In genomic region chr5:96967400-96967799, GRCh38 we compare ENCODE assay signal across 17 cellular contexts. TPM values are rescaled to one million over a fixed set of nuclear protein-coding genes. Genes with fewer than 3 reads are reported as not detected.
A peak's percentile ranks its signal among the peaks of the same experiment; 100 is the strongest.
DNase-seq lines count a peak whose midpoint lies in the region; ATAC-seq, FAIRE-seq and TF ChIP-seq lines count a peak whose summit lies in the region.
"Had no signal": no experiment of that assay in that cellular context is flagged by ENCODE, and none has a peak within 500 bp of the region (broad histone marks: within the 10 kb centered on the region; RNA-seq: fewer than 3 reads in every experiment).

No MANE protein-coding gene starts in this region.

- peaks cover 84% of the 10 kb centered on the region for H3K4me1 Mint-ChIP-seq in activated T-cell treated with anti-CD3 and anti-CD28 coated beads, Interleukin-2, amount 50 U/mL, for 72 hours (ENCODE audit: low read depth)

- H3F3A ChIP-seq in smooth muscle cell (ENCODE audit: low read depth), result peaks cover 26% of the 10 kb centered on the region

- in situ Hi-C loops in G401 (cut with HindIII; ENCODE audit: low sequenced_read_pairs), result no loop called here

- H3K27ac Mint-ChIP-seq in activated T-cell treated with anti-CD3 and anti-CD28 coated beads, Interleukin-2, amount 50 U/mL, for 72 hours, result no peak overlapping the region

- dilution Hi-C loops in endothelial cell of umbilical vein (cut with MboI; ENCODE audit: extremely low pct_ligation_motif_present, low sequenced_read_pairs), result no loop called here

- DNase-seq in activated T-cell treated with anti-CD3 and anti-CD28 coated beads, Interleukin-2, amount 50 U/mL, for 72 hours, result no peak
- no peak for DNase-seq in activated T-cell treated with anti-CD3 and anti-CD28 coated beads, Interleukin-2, amount 50 U/mL, for 1 hour
- DNase-seq in OCI-LY7 (ENCODE audit: low spot score), result no peak
- peak; percentile 29 for DNase-seq in endothelial cell of umbilical vein (ENCODE audit: low read depth, low spot score)
- no peak for DNase-seq in smooth muscle cell (lab: John Stamatoyannopoulos, UW; ENCODE audit: unreplicated experiment)
- DNase-seq in upper lobe of right lung, result no peak
- no peak for DNase-seq in NCI-H1105 (lab: John Stamatoyannopoulos, UW)
- no peak for DNase-seq in G401 (ENCODE audit: low spot score)
- DNase-seq: CD4-positive, CD25-positive, alpha-beta regulatory T cell; DND-41; small intestine; T-helper 1 cell; WERI-Rb-1 had no signal

- POLR2A ChIA-PET in OCI-LY7 (lab: Charles Lee), result interaction anchor here (1.2 to 1.9 kb wide), 5 partner anchors 10 to 71 kb away, joined by 3 to 7 read pairs (median 5); no protein-coding TSS in a partner anchor
- POLR2A ChIA-PET in endothelial cell of umbilical vein (lab: Charles Lee), result no interaction called here

- H3K27me3 ChIP-seq in endothelial cell of umbilical vein (ENCODE audit: control insufficient read depth in 2 of 2, insufficient read depth in 2 of 2, low read length in 2 of 2) (no peaks in the 10 kb centered on the region), smooth muscle cell (ENCODE audit: low read depth) (no peaks in the 10 kb centered on the region), upper lobe of right lung (no peaks in the 10 kb centered on the region)
- H3K27me3 ChIP-seq: esophagus muscularis mucosa had no signal

- H3K9ac ChIP-seq in endothelial cell of umbilical vein (replicated peaks; ENCODE audit: extremely low read depth, insufficient read depth, low read length), result peak overlapping the region; percentile 1
- H3K9ac ChIP-seq in smooth muscle cell (ENCODE audit: low read depth), result no peak overlapping the region
- H3K9ac ChIP-seq: GM23248 had no signal

- H3K27ac ChIP-seq in OCI-LY7 (ENCODE audit: low read depth, low read length, poor library complexity, severe bottlenecking) (no peak overlapping the region), endothelial cell of umbilical vein (ENCODE audit: insufficient read depth, low read depth, low read length) (peak overlapping the region; percentile 66), smooth muscle cell (ENCODE audit: low read depth) (peak overlapping the region; percentile 82), upper lobe of right lung (no peak overlapping the region)
- H3K27ac ChIP-seq: GM23248, WERI-Rb-1 had no signal

- FAIRE-seq in endothelial cell of umbilical vein (lab: Jason Lieb, UNC), result no peak
- FAIRE-seq: small intestine had no signal

- H3K79me2 ChIP-seq in OCI-LY7 (ENCODE audit: insufficient read depth, low read depth, low read length) (peaks cover 100% of the 10 kb centered on the region), endothelial cell of umbilical vein (ENCODE audit: control insufficient read depth, insufficient read depth, low read length) (peaks cover 38% of the 10 kb centered on the region), smooth muscle cell (ENCODE audit: low read depth) (peaks cover 66% of the 10 kb centered on the region)

- no peak for TF ChIP-seq POLR2A in endothelial cell of umbilical vein (IDR thresholded peaks at IDR 0.05; ENCODE audit: low read depth, low read length)

- peak overlapping the region; percentile 54 for H3K4me2 ChIP-seq in OCI-LY7 (ENCODE audit: low read length)
- H3K4me2 ChIP-seq in endothelial cell of umbilical vein (ENCODE audit: insufficient read depth, low read length), result peak overlapping the region; percentile 32
- H3K4me2 ChIP-seq in smooth muscle cell, result peak overlapping the region; percentile 71

- H3K4me3 ChIP-seq in OCI-LY7 (ENCODE audit: low read depth, low read length, poor library complexity, severe bottlenecking) (no peak overlapping the region), endothelial cell of umbilical vein (replicated peaks in 1 of 3; ENCODE audit: insufficient read depth in 1 of 3, low read depth in 1 of 3, low read length in 3 of 3) (no peak overlapping the region), smooth muscle cell (no peak overlapping the region), upper lobe of right lung (no peak overlapping the region)
- H3K4me3 ChIP-seq: esophagus muscularis mucosa, GM23248 had no signal

- H3K36me3 ChIP-seq in OCI-LY7 (ENCODE audit: insufficient read depth, low read length) (peaks cover 44% of the 10 kb centered on the region), endothelial cell of umbilical vein (ENCODE audit: control insufficient read depth in 2 of 2, extremely low read depth in 1 of 2, insufficient read depth in 2 of 2, low read length in 2 of 2) (no peaks in the 10 kb centered on the region), smooth muscle cell (ENCODE audit: low read depth) (no peaks in the 10 kb centered on the region), upper lobe of right lung (no peaks in the 10 kb centered on the region)
- H3K36me3 ChIP-seq: esophagus muscularis mucosa, thoracic aorta, WERI-Rb-1 had no signal

- peaks cover 81% of the 10 kb centered on the region for H3K4me1 ChIP-seq in OCI-LY7 (ENCODE audit: insufficient read depth, low read length, poor library complexity, severe bottlenecking)
- peaks cover 32% of the 10 kb centered on the region for H3K4me1 ChIP-seq in endothelial cell of umbilical vein (ENCODE audit: control insufficient read depth, extremely low read depth, insufficient read depth, low read length)
- peaks cover 20% of the 10 kb centered on the region for H3K4me1 ChIP-seq in smooth muscle cell (ENCODE audit: low read depth)
- peaks cover 39% of the 10 kb centered on the region for H3K4me1 ChIP-seq in upper lobe of right lung

- H2AFZ ChIP-seq in OCI-LY7 (ENCODE audit: low read length), result no peak overlapping the region
- H2AFZ ChIP-seq in endothelial cell of umbilical vein (ENCODE audit: low read depth, low read length), result no peak overlapping the region
- no peak overlapping the region for H2AFZ ChIP-seq in smooth muscle cell (ENCODE audit: low read depth)
- H2AFZ ChIP-seq: GM23248 had no signal

- ATAC-seq in activated T-cell treated with anti-CD3 and anti-CD28 coated beads, Interleukin-2, amount 50 U/mL, for 72 hours (replicated peaks in 1 of 2), result peak; percentile 31 to 52
- ATAC-seq in upper lobe of right lung, result no peak

- H3K36me3 Mint-ChIP-seq in activated T-cell treated with anti-CD3 and anti-CD28 coated beads, Interleukin-2, amount 50 U/mL, for 72 hours (ENCODE audit: insufficient read depth in 2 of 2), result peaks cover 0 to 4% of the 10 kb centered on the region in 2 donors

- CTCF ChIA-PET in OCI-LY7 (lab: Charles Lee; ENCODE audit: unreplicated experiment), result no interaction called here
- CTCF ChIA-PET in endothelial cell of umbilical vein (lab: Charles Lee), result interaction anchor here (1.9 kb wide), 1 partner anchor 99 kb away, joined by 5 read pairs; no protein-coding TSS in a partner anchor

- no peak overlapping the region for H3K4me3 Mint-ChIP-seq in activated T-cell treated with anti-CD3 and anti-CD28 coated beads, Interleukin-2, amount 50 U/mL, for 72 hours
- H3K4me3 Mint-ChIP-seq: nephron had no signal

- 91% methylated on average over 1 of the region's 1 CpG for WGBS in smooth muscle cell (ENCODE audit: low lambda C conversion rate)

- no peaks in the 10 kb centered on the region for H3K27me3 Mint-ChIP-seq in activated T-cell treated with anti-CD3 and anti-CD28 coated beads, Interleukin-2, amount 50 U/mL, for 72 hours (ENCODE audit: low read depth)
- H3K27me3 Mint-ChIP-seq: CD4-positive, CD25-positive, alpha-beta regulatory T cell had no signal

- H3K9me3 Mint-ChIP-seq in activated T-cell treated with anti-CD3 and anti-CD28 coated beads, Interleukin-2, amount 50 U/mL, for 72 hours, result no peaks in the 10 kb centered on the region
- H3K9me3 Mint-ChIP-seq: CD4-positive, CD25-positive, alpha-beta regulatory T cell; nephron had no signal

- peaks cover 7% of the 10 kb centered on the region; the same call in 1 of the 2 replicates for H3K9me3 ChIP-seq in OCI-LY7 (ENCODE audit: low read length)
- no peaks in the 10 kb centered on the region for H3K9me3 ChIP-seq in endothelial cell of umbilical vein (replicated peaks; ENCODE audit: control insufficient read depth, insufficient read depth, low read length)
- H3K9me3 ChIP-seq in smooth muscle cell (replicated peaks; ENCODE audit: low read depth), result no peaks in the 10 kb centered on the region
- no peaks in the 10 kb centered on the region for H3K9me3 ChIP-seq in upper lobe of right lung
- H3K9me3 ChIP-seq: esophagus muscularis mucosa, thoracic aorta had no signal

- no TSS peak for BruUV-seq in OCI-LY7 (replicated peaks; lab: Mats Ljungman, UMichigan)
- BruUV-seq in endothelial cell of umbilical vein (replicated peaks; lab: Mats Ljungman, UMichigan), result no TSS peak

- TF ChIP-seq CTCF in OCI-LY7 (conservative IDR thresholded peaks at IDR 0.05; ENCODE audit: low read length) (no peak), endothelial cell of umbilical vein (IDR thresholded peaks at IDR 0.05; ENCODE audit: extremely low read depth in 1 of 2, insufficient read depth in 1 of 2, low read depth in 1 of 2, low read length in 2 of 2) (no peak), smooth muscle cell (IDR thresholded peaks at IDR 0.05; ENCODE audit: borderline replicate concordance, insufficient read depth, poor library complexity, severe bottlenecking) (no peak), upper lobe of right lung (IDR thresholded peaks at IDR 0.05) (no peak)

- H4K20me1 ChIP-seq in OCI-LY7 (ENCODE audit: insufficient read depth, low read length) (peaks cover 12% of the 10 kb centered on the region; the same call in 1 of the 2 replicates), endothelial cell of umbilical vein (replicated peaks; ENCODE audit: control insufficient read depth, extremely low read depth, insufficient read depth, low read length) (no peaks in the 10 kb centered on the region), smooth muscle cell (ENCODE audit: low read depth) (no peaks in the 10 kb centered on the region)

- H3K9me2 ChIP-seq in OCI-LY7 (ENCODE audit: insufficient read depth, low read length), result no peaks in the 10 kb centered on the region

- no peaks in the 10 kb centered on the region for H3K9me1 ChIP-seq in endothelial cell of umbilical vein (replicated peaks; ENCODE audit: control insufficient read depth, extremely low read depth, insufficient read depth, low read length)

- intact Hi-C loops in OCI-LY7 (cut with micrococcal nuclease; ENCODE audit: unreplicated experiment) (no loop called here), endothelial cell of umbilical vein (cut with micrococcal nuclease) (no loop called here), upper lobe of right lung (cut with DNase I) (no loop called here)

RNA-seq across cellular contexts. Expression of gene LNPEP, which starts 31.5 kb away (rescaled TPM):
- total RNA-seq in activated T-cell treated with anti-CD3 and anti-CD28 coated beads, Interleukin-2, amount 50 U/mL, for 72 hours, result 10 to 100 TPM; 75.7 to 80.3 TPM
- 68.5 and 79.1 TPM in 2 replicates for total RNA-seq in OCI-LY7 (2014; rRNA removed; shearing (Covaris generic))
- total RNA-seq in OCI-LY7 (2022) (116 and 139 TPM in 2 replicates), endothelial cell of umbilical vein (23.4 and 23.5 TPM in 2 replicates), smooth muscle cell (24.3 and 28.0 TPM in 2 replicates), upper lobe of right lung (50.6 TPM)
- polyA plus RNA-seq in endothelial cell of umbilical vein (6.8 and 7.0 TPM in 2 replicates), smooth muscle cell (2.3 and 3.5 TPM in 2 replicates)
- polyA plus RNA-seq in endothelial cell of umbilical vein (2011; cell fraction: cytosol; rRNA removed), result 4.3 and 4.7 TPM in 2 replicates
- 14.0 and 17.3 TPM in 2 replicates for polyA plus RNA-seq in endothelial cell of umbilical vein (2011; cell fraction: nucleus; rRNA removed)
- 5.8 and 10.0 TPM in 2 replicates for polyA plus RNA-seq in endothelial cell of umbilical vein (2012)
- 38.9 and 39.0 TPM in 2 replicates for polyA minus RNA-seq in endothelial cell of umbilical vein
- 11.9 TPM for polyA minus RNA-seq in endothelial cell of umbilical vein (2011; cell fraction: cytosol; rRNA and poly(A)+ RNA removed)
- polyA minus RNA-seq in endothelial cell of umbilical vein (2011; cell fraction: nucleus; rRNA and poly(A)+ RNA removed), result 42.8 and 54.7 TPM in 2 replicates
- 8.7 and 16.6 TPM in 2 replicates for total RNA-seq in G401 (2014; rRNA removed; shearing (Covaris generic))

Comparison
In these comparisons a context has a peak if more than half of its experiments do, and no peak if none do; other contexts are left out.
1. H3K27ac ChIP-seq: peak in endothelial cell of umbilical vein (single experiment) and smooth muscle cell (single experiment); none in OCI-LY7 (single experiment) and upper lobe of right lung (single experiment).
2. Peak in every context shown above with its lines, with median percentiles within 50 percentile points of each other: H3K4me2 ChIP-seq.